Comparison of ENCODE assay signal across 14 cellular contexts in genomic region chr3:54515439-54516213, GRCh38.
A peak's percentile ranks its signal among the peaks of the same experiment; 100 is the strongest.
DNase-seq lines count a peak whose midpoint lies in the region; ATAC-seq and TF ChIP-seq lines count a peak whose summit lies in the region.
"Had no signal": no experiment of that assay in that cellular context is flagged by ENCODE, and none has a peak within 500 bp of the region (broad histone marks: within the 10 kb centered on the region; RNA-seq: fewer than 3 reads in every experiment).

No MANE protein-coding gene starts in this region.

- H3K36me3 Mint-ChIP-seq in CD4-positive, alpha-beta T cell (ENCODE audit: low read depth), result no peaks in the 10 kb centered on the region

- H3K9me3 Mint-ChIP-seq in CD4-positive, alpha-beta T cell, result peaks cover 8% of the 10 kb centered on the region

- intact Hi-C loops in CD4-positive, alpha-beta T cell (cut with DNase I, micrococcal nuclease), result no loop called here

- H3K27ac ChIP-seq in C4-2B, result no peak overlapping the region
- H3K27ac ChIP-seq in CD4-positive, alpha-beta T cell (ENCODE audit: low read depth, low read length), result no peak overlapping the region

- no peak for DNase-seq in AG09319 (ENCODE audit: extremely low read depth, low read depth)
- peak; percentile 17 for DNase-seq in ecto neural progenitor cell (ENCODE audit: low spot score)
- DNase-seq in superior temporal gyrus (ENCODE audit: extremely low spot score), result peak; percentile 33
- DNase-seq in CD4-positive, alpha-beta T cell, result no peak
- DNase-seq in NCI-H2107 treated with DMSO at 0.1 percent for 48 hours (lab: John Stamatoyannopoulos, UW; ENCODE audit: unreplicated experiment), result no peak
- DNase-seq: DMS153, DND-41, GF-D8, H9, IMR-90, KBM-7 had no signal

- no peak overlapping the region for H3K27ac Mint-ChIP-seq in CD4-positive, alpha-beta T cell
- H3K27ac Mint-ChIP-seq: GM23338, H9 had no signal

- no peak for ATAC-seq in CD4-positive, alpha-beta T cell (ENCODE audit: poor library complexity)
- no peak for ATAC-seq in GM21515 (IDR thresholded peaks at IDR 0.05; ENCODE audit: unreplicated experiment)
- ATAC-seq: GM23338 had no signal

- no peak overlapping the region for H3K4me3 Mint-ChIP-seq in CD4-positive, alpha-beta T cell
- H3K4me3 Mint-ChIP-seq: GM23338, H9 had no signal

- no peaks in the 10 kb centered on the region for H3K4me1 Mint-ChIP-seq in CD4-positive, alpha-beta T cell (ENCODE audit: low read depth)
- H3K4me1 Mint-ChIP-seq: GM23338 had no signal

- TF ChIP-seq CTCF in AG09319 (IDR thresholded peaks at IDR 0.05; ENCODE audit: low read depth, low read length), result peak; percentile 7; the same call in 1 of the 2 replicates
- peak; percentile 11 for TF ChIP-seq CTCF in C4-2B (conservative IDR thresholded peaks at IDR 0.05)
- no peak for TF ChIP-seq CTCF in CD4-positive, alpha-beta T cell (IDR thresholded peaks at IDR 0.05)

- no peaks in the 10 kb centered on the region for H3K9me3 ChIP-seq in CD4-positive, alpha-beta T cell (ENCODE audit: control insufficient read depth, low read length)

- H3K27me3 ChIP-seq in CD4-positive, alpha-beta T cell (ENCODE audit: control insufficient read depth, insufficient read depth, low read length), result no peaks in the 10 kb centered on the region

- no peaks in the 10 kb centered on the region for H3K27me3 Mint-ChIP-seq in CD4-positive, alpha-beta T cell

- POLR2A ChIA-PET in CD4-positive, alpha-beta T cell (lab: Charles Lee), result no interaction called here

- CTCF ChIA-PET in CD4-positive, alpha-beta T cell (lab: Charles Lee), result no interaction called here

Comparison
In these comparisons a context has a peak if more than half of its experiments do, and no peak if none do; other contexts are left out.
1. DNase-seq: peak in ecto neural progenitor cell (single experiment) and superior temporal gyrus (single experiment); none in AG09319 (single experiment), CD4-positive, alpha-beta T cell (0 of 10) and NCI-H2107 treated with DMSO at 0.1 percent for 48 hours (single experiment).